Comparison of ENCODE assay signal across 9 cellular contexts in genomic region chr1:223776075-223776814, GRCh38.
DNase-seq lines count a peak whose midpoint lies in the region; ATAC-seq and TF ChIP-seq lines count a peak whose summit lies in the region.
"Had no signal": no experiment of that assay in that cellular context is flagged by ENCODE, and none has a peak within 500 bp of the region (broad histone marks: within the 10 kb centered on the region; RNA-seq: fewer than 3 reads in every experiment).

No MANE protein-coding gene starts in this region.

- H3K9me3 ChIP-seq in SK-N-SH: no peaks in the 10 kb centered on the region

- H3K9ac ChIP-seq in SK-N-SH: peak overlapping the region; percentile 48; the same call in 1 of the 2 replicates

- DNase-seq in SK-N-SH: no peak
- DNase-seq in cardiac fibroblast (ENCODE audit: low read depth in 2 of 2): peak; percentile 75 to 95
- peak in 1 of 10 donors; percentile 19 for DNase-seq in naive thymus-derived CD8-positive, alpha-beta T cell
- DNase-seq in globus pallidus (ENCODE audit: low spot score): no peak
- no peak for DNase-seq in G401 (ENCODE audit: low spot score)
- no peak for DNase-seq in HEK293T (ENCODE audit: extremely low spot score)
- no peak for DNase-seq in NCI-H1436 treated with DMSO at 0.1 percent for 48 hours (lab: John Stamatoyannopoulos, UW)

- ATAC-seq in GM18861 (IDR thresholded peaks at IDR 0.05; ENCODE audit: unreplicated experiment): peak; percentile 52
- no peak for ATAC-seq in naive thymus-derived CD8-positive, alpha-beta T cell

- H3K27me3 ChIP-seq in SK-N-SH (ENCODE audit: insufficient read depth): no peaks in the 10 kb centered on the region

- H2AFZ ChIP-seq in SK-N-SH (ENCODE audit: low read depth): no peak overlapping the region

- H3K27ac Mint-ChIP-seq in naive thymus-derived CD8-positive, alpha-beta T cell: peak overlapping the region; percentile 5 to 93 (median 82)

- H3K9me2 ChIP-seq in SK-N-SH: no peaks in the 10 kb centered on the region

- TF ChIP-seq RAD21 in SK-N-SH (IDR thresholded peaks at IDR 0.05; ENCODE audit: low read length): no peak

- TF ChIP-seq CTCF in SK-N-SH (IDR thresholded peaks at IDR 0.05) (no peak), cardiac fibroblast (IDR thresholded peaks at IDR 0.05; ENCODE audit: low read depth, low read length) (no peak)

- peaks cover 68% of the 10 kb centered on the region for H3F3A ChIP-seq in SK-N-SH (replicated peaks; ENCODE audit: insufficient read depth)

- no peak overlapping the region for H3K4me3 ChIP-seq in SK-N-SH (ENCODE audit: low read depth in 2 of 2, low read length in 1 of 2)
- H3K4me3 ChIP-seq in cardiac fibroblast (replicated peaks in 1 of 2; ENCODE audit: low read depth in 2 of 2, low read length in 2 of 2): no peak overlapping the region
- H3K4me3 ChIP-seq: skin epidermis had no signal

- CTCF ChIA-PET in SK-N-SH (lab: Yijun Ruan, JAX) (interaction anchor here (1.2 to 2.0 kb wide), 3 partner anchors 12 to 27 kb away, joined by 3 to 10 read pairs (median 6); no protein-coding TSS in a partner anchor), HEK293T (lab: Yijun Ruan, JAX) (no interaction called here)

- no peaks in the 10 kb centered on the region for H4K20me1 ChIP-seq in SK-N-SH (ENCODE audit: insufficient read depth)

- peak overlapping the region; percentile 8 to 96; a peak in 3 of 4 replicates for H3K27ac ChIP-seq in SK-N-SH (ENCODE audit: low read depth in 2 of 2, low read length in 1 of 2)

- H3K4me1 ChIP-seq in SK-N-SH (ENCODE audit: control insufficient read depth in 1 of 2, insufficient read depth in 2 of 2, low read depth in 1 of 2, low read length in 1 of 2): peaks cover 2 to 35% of the 10 kb centered on the region in 2 experiments

- H3K4me3 Mint-ChIP-seq in naive thymus-derived CD8-positive, alpha-beta T cell: no peak overlapping the region

- peaks cover 11 to 87% (median 26%) of the 10 kb centered on the region in 3 donors for H3K36me3 Mint-ChIP-seq in naive thymus-derived CD8-positive, alpha-beta T cell

- peaks cover 65 to 69% of the 10 kb centered on the region in 2 experiments for H3K36me3 ChIP-seq in SK-N-SH (replicated peaks in 1 of 2; ENCODE audit: control insufficient read depth in 1 of 2, insufficient read depth in 2 of 2, low read length in 1 of 2)

- no peaks in the 10 kb centered on the region for H3K27me3 Mint-ChIP-seq in naive thymus-derived CD8-positive, alpha-beta T cell

- 62% methylated on average over 9 of the region's 9 CpGs for WGBS in SK-N-SH (ENCODE audit: low lambda C conversion rate)

- TF ChIP-seq EP300 in SK-N-SH (IDR thresholded peaks at IDR 0.05; ENCODE audit: borderline replicate concordance in 1 of 2, low read depth in 1 of 2, low read length in 1 of 2): peak in 1 of 2 experiments; percentile 73; a peak in 1 of 4 replicates

- peaks cover 6 to 19% (median 9%) of the 10 kb centered on the region in 4 donors for H3K4me1 Mint-ChIP-seq in naive thymus-derived CD8-positive, alpha-beta T cell

- H3K4me2 ChIP-seq in SK-N-SH: peak overlapping the region; percentile 38; the same call in 1 of the 2 replicates

- in situ Hi-C loops in G401 (cut with HindIII; ENCODE audit: low sequenced_read_pairs): no loop called here

- no peaks in the 10 kb centered on the region for H3K9me3 Mint-ChIP-seq in naive thymus-derived CD8-positive, alpha-beta T cell

- peaks cover 9% of the 10 kb centered on the region; the same call in 1 of the 2 replicates for H3K79me2 ChIP-seq in SK-N-SH (ENCODE audit: insufficient read depth)

- POLR2A ChIA-PET in SK-N-SH (lab: Yijun Ruan, JAX): no interaction called here
- POLR2A ChIA-PET in naive thymus-derived CD8-positive, alpha-beta T cell (lab: Charles Lee): no interaction called here
- POLR2A ChIA-PET in HEK293T (lab: Yijun Ruan, JAX): interaction anchor here (0.9 to 1.2 kb wide), 2 partner anchors 8 to 9 kb away, joined by 3 read pairs; no protein-coding TSS in a partner anchor

TF ChIP-seq in SK-N-SH, 30 proteins besides CTCF, POLR2A, EP300 and RAD21 (continues in another document):
- TF ChIP-seq POLR2AphosphoS5 (IDR thresholded peaks at IDR 0.05; ENCODE audit: low read depth, low read length): peak; percentile 12; the same call in 1 of the 2 replicates
- TF ChIP-seq USF1 (IDR thresholded peaks at IDR 0.05; ENCODE audit: borderline replicate concordance, low read depth): no peak
- TF ChIP-seq GABPA (IDR thresholded peaks at IDR 0.05; ENCODE audit: low read depth): no peak
- no peak for TF ChIP-seq USF2 (IDR thresholded peaks at IDR 0.05; ENCODE audit: borderline replicate concordance, low read depth, low read length)
- TF ChIP-seq SIN3A (IDR thresholded peaks at IDR 0.05; ENCODE audit: borderline replicate concordance, low read depth, low read length): no peak
- peak; percentile 90 for TF ChIP-seq JUND (IDR thresholded peaks at IDR 0.05)
- no peak for TF ChIP-seq MEF2A (IDR thresholded peaks at IDR 0.05; ENCODE audit: borderline replicate concordance, low read depth)
- TF ChIP-seq MAX (IDR thresholded peaks at IDR 0.05; ENCODE audit: low read depth): peak; percentile 66; the same call in 1 of the 2 replicates
- no peak for TF ChIP-seq FOXM1 (IDR thresholded peaks at IDR 0.05; ENCODE audit: low read depth)
- TF ChIP-seq SMC3 (IDR thresholded peaks at IDR 0.05; ENCODE audit: low read depth, low read length): no peak
- no peak for TF ChIP-seq TAF1 (IDR thresholded peaks at IDR 0.05; ENCODE audit: borderline replicate concordance, low read depth, low read length)
- TF ChIP-seq RFX5 (IDR thresholded peaks at IDR 0.05; ENCODE audit: low read length): no peak
- peak; percentile 54 for TF ChIP-seq NFIC (IDR thresholded peaks at IDR 0.05; ENCODE audit: borderline replicate concordance)
- no peak for TF ChIP-seq FOXJ3 (CRISPR knock-in tag; IDR thresholded peaks at IDR 0.05)

TF ChIP-seq in HEK293T, 16 proteins besides CTCF, POLR2A, EP300 and RAD21:
- no peak for TF ChIP-seq SUZ12 (IDR thresholded peaks at IDR 0.05)

Comparison
In these comparisons a context has a peak if more than half of its experiments do, and no peak if none do; other contexts are left out.
1. DNase-seq: peak in cardiac fibroblast (2 of 2); none in SK-N-SH (single experiment), globus pallidus (single experiment), G401 (single experiment), HEK293T (single experiment) and NCI-H1436 treated with DMSO at 0.1 percent for 48 hours (single experiment).